21 cellular contexts compared by ENCODE assay signal in the genomic region with DNA sequence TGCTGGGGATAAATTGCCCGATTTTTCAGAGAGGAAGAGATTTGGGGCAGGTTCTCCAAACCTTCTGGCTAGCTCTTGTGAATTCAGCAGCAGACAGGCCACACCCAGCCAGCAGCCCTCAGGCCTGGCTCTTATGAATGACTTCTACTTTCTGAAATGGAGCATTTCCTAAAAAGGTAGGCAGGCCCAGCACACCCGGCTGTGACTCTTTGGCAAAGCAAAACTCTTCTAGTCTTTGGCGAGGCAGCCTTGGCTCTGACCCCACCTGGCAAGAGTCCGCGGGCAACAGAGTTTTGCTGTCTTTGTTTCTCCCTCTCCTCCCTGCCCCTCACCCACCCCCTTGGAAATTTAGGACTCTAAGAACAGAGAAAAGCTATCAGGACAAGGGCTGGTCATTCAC.
DNase-seq lines count a peak whose midpoint lies in the region; ATAC-seq and TF ChIP-seq lines count a peak whose summit lies in the region.
"Had no signal": no experiment of that assay in that cellular context is flagged by ENCODE, and none has a peak within 500 bp of the region (broad histone marks: within the 10 kb centered on the region; RNA-seq: fewer than 3 reads in every experiment).

No MANE protein-coding gene starts in this region.

- H3K4me3 Mint-ChIP-seq in activated naive CD4-positive, alpha-beta T cell treated with anti-CD3 and anti-CD28 coated beads for 36 hours: no peak overlapping the region
- H3K4me3 Mint-ChIP-seq: B cell; CD4-positive, CD25-positive, alpha-beta regulatory T cell; IgD-negative memory B cell had no signal

- CTCF ChIA-PET in activated naive CD4-positive, alpha-beta T cell treated with anti-CD3 and anti-CD28 coated beads for 36 hours (lab: Charles Lee): no interaction called here

- H3K27ac Mint-ChIP-seq in activated naive CD4-positive, alpha-beta T cell treated with anti-CD3 and anti-CD28 coated beads for 36 hours: no peak overlapping the region
- H3K27ac Mint-ChIP-seq: B cell; CD4-positive, CD25-positive, alpha-beta regulatory T cell; IgD-negative memory B cell had no signal

- peak overlapping the region; percentile 66 to 88 for H3K27ac ChIP-seq in thoracic aorta
- H3K27ac ChIP-seq: HL-60 had no signal

- peaks cover 2% of the 10 kb centered on the region for H3K36me3 ChIP-seq in thoracic aorta
- H3K36me3 ChIP-seq: HAP-1 had no signal

- H3K9me3 Mint-ChIP-seq in activated naive CD4-positive, alpha-beta T cell treated with anti-CD3 and anti-CD28 coated beads for 36 hours: no peaks in the 10 kb centered on the region

- H3K36me3 Mint-ChIP-seq in activated naive CD4-positive, alpha-beta T cell treated with anti-CD3 and anti-CD28 coated beads for 36 hours (ENCODE audit: low read depth): no peaks in the 10 kb centered on the region
- H3K36me3 Mint-ChIP-seq: CD4-positive, CD25-positive, alpha-beta regulatory T cell had no signal

- intact Hi-C loops in activated naive CD4-positive, alpha-beta T cell treated with anti-CD3 and anti-CD28 coated beads for 36 hours (cut with micrococcal nuclease): no loop called here

- DNase-seq in AG20443 (ENCODE audit: low spot score): peak; percentile 40
- peak; percentile 22 to 72 for DNase-seq in NCI-H446 (lab: John Stamatoyannopoulos, UW)
- DNase-seq in globus pallidus (ENCODE audit: low spot score): peak; percentile 32
- DNase-seq in thoracic aorta (ENCODE audit: low spot score): peak; percentile 4
- no peak for DNase-seq in activated naive CD4-positive, alpha-beta T cell treated with anti-CD3 and anti-CD28 coated beads for 36 hours
- DNase-seq: ACHN; Caco-2; CD4-positive, CD25-positive, alpha-beta regulatory T cell; DMS153; MM.1S; NCI-H1105; NCI-H1694; NCI-H2107; NCI-H748 treated with DMSO at 0.1 percent for 48 hours; PC-3 had no signal

- H3K4me1 Mint-ChIP-seq in activated naive CD4-positive, alpha-beta T cell treated with anti-CD3 and anti-CD28 coated beads for 36 hours (ENCODE audit: low read depth): no peaks in the 10 kb centered on the region
- H3K4me1 Mint-ChIP-seq: B cell; CD4-positive, CD25-positive, alpha-beta regulatory T cell; IgD-negative memory B cell had no signal

- peak overlapping the region; percentile 53 for H3K4me3 ChIP-seq in thoracic aorta
- H3K4me3 ChIP-seq: HAP-1 had no signal

- H3K4me1 ChIP-seq in thoracic aorta (ENCODE audit: control insufficient read depth in 1 of 2, low read depth in 2 of 2): peaks cover 11 to 48% of the 10 kb centered on the region in 2 donors
- H3K4me1 ChIP-seq: Caco-2 had no signal

- ATAC-seq in thoracic aorta (ENCODE audit: insufficient number of reproducible peaks, low FRiP score, low read depth) (peak; percentile 65), GM18502 (IDR thresholded peaks at IDR 0.05; ENCODE audit: poor library complexity, unreplicated experiment) (no peak), HG03442 (IDR thresholded peaks at IDR 0.05; ENCODE audit: unreplicated experiment) (no peak)
- ATAC-seq: PC-3 had no signal

- H3K27me3 ChIP-seq in thoracic aorta (replicated peaks; ENCODE audit: insufficient read depth): no peaks in the 10 kb centered on the region

- TF ChIP-seq CTCF in thoracic aorta (IDR thresholded peaks at IDR 0.05): no peak

- no peaks in the 10 kb centered on the region for H3K9me3 ChIP-seq in thoracic aorta
- H3K9me3 ChIP-seq: Caco-2, HAP-1 had no signal

- H3K27me3 Mint-ChIP-seq in activated naive CD4-positive, alpha-beta T cell treated with anti-CD3 and anti-CD28 coated beads for 36 hours (ENCODE audit: low read depth): peaks cover 4% of the 10 kb centered on the region
- H3K27me3 Mint-ChIP-seq: B cell; CD4-positive, CD25-positive, alpha-beta regulatory T cell; IgD-negative memory B cell had no signal
